ENCODE assay signal across 27 cellular contexts in the genomic region with DNA sequence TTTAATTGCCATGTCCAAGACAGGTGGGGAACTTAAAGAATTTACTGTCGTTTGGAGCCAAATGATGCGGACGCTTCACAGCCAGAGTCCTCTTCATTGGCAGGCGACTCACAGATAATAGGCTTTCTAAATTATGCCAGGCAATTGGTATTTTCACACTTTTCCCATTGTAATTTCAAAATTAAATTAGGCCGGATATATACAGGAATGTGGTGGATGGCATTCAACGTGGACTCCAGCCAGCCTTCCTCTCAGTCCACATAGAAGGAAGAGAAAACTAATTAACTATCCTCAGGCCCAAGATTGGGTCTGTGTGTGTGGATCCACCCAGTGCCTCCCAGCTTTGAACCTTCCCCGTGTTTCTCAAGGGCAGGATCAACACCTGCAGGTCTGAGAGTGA.
"Had no signal": no experiment of that assay in that cellular context is flagged by ENCODE, and none has a peak within 500 bp of the region (broad histone marks: within the 10 kb centered on the region; RNA-seq: fewer than 3 reads in every experiment).

No MANE protein-coding gene starts in this region.

- H3K4me1 ChIP-seq: esophagus squamous epithelium, gastrocnemius medialis, left lung, lower lobe of right lung had no signal

- DNase-seq: dermis blood vessel endothelial cell; effector CD4-positive, alpha-beta T cell; effector memory CD8-positive, alpha-beta T cell; erythroblast; esophagus squamous epithelium; foreskin fibroblast; foreskin melanocyte; gastrocnemius medialis; glutamatergic neuron; head of caudate nucleus; heart right ventricle; hippocampal formation; left cardiac atrium; left lung; left ventricle myocardium superior; lower lobe of right lung; mesenchymal stem cell; mucosa of descending colon; naive B cell had no signal

- H3K27ac ChIP-seq: coronary artery, dorsolateral prefrontal cortex, epithelial cell of prostate, esophagus squamous epithelium, gastrocnemius medialis, heart right ventricle, left lung, lower lobe of right lung had no signal

- ATAC-seq: effector memory CD8-positive, alpha-beta T cell; esophagus mucosa; gastrocnemius medialis; heart right ventricle; left cardiac atrium; left lung; left ventricle myocardium superior; lower lobe of right lung; mucosa of descending colon had no signal

- H3K9me3 ChIP-seq: esophagus squamous epithelium, gastrocnemius medialis, heart right ventricle, left lung, lower lobe of right lung, mucosa of descending colon had no signal

- FAIRE-seq: colon, endometrium, islet of Langerhans, keratinocyte had no signal

- H3K36me3 ChIP-seq: esophagus squamous epithelium, gastrocnemius medialis, heart right ventricle, left lung, lower lobe of right lung had no signal

- H3K4me3 ChIP-seq: coronary artery, dorsolateral prefrontal cortex, esophagus squamous epithelium, gastrocnemius medialis, heart right ventricle, left lung, lower lobe of right lung, mucosa of descending colon had no signal

- H3K27me3 ChIP-seq: gastrocnemius medialis, left lung had no signal
